1 cellular context compared by ENCODE assay signal in the genomic region with DNA sequence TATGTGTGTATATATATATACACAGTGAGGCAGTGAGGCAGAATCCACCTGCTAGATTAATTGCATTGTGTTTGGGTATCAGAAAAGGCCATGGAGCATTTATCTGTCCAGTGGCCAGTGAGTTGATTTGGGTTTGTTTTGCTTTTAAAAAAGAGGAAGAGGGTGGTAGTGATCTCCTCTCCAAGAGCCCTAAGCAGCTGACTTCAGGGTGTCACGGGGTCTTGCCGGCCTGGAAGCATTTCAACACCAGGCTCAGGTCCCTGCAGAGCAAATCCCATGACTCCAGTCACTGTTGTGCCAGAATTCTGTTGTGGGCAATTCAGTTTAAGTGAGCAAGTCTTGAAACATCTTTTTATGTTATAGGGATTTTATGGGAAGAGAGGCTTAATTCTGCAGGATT.
TF ChIP-seq lines count a peak whose summit lies in the region.

No MANE protein-coding gene starts in this region.

TF ChIP-seq in K562, 482 proteins besides CTCF, POLR2A, EP300 and RAD21 (continued from another document):
- TF ChIP-seq, protein P1, sequence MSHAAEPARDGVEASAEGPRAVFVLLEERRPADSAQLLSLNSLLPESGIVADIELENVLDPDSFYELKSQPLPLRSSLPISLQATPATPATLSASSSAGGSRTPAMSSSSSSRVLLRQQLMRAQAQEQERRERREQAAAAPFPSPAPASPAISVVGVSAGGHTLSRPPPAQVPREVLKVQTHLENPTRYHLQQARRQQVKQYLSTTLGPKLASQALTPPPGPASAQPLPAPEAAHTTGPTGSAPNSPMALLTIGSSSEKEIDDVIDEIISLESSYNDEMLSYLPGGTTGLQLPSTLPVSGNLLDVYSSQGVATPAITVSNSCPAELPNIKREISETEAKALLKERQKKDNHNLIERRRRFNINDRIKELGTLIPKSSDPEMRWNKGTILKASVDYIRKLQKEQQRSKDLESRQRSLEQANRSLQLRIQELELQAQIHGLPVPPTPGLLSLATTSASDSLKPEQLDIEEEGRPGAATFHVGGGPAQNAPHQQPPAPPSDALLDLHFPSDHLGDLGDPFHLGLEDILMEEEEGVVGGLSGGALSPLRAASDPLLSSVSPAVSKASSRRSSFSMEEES (CRISPR knock-in tag; IDR thresholded peaks at IDR 0.05), result peak; percentile 58
- no peak for TF ChIP-seq CBX2 (IDR thresholded peaks at IDR 0.05; ENCODE audit: insufficient read depth, low read length, poor library complexity, severe bottlenecking)
- TF ChIP-seq NR2C1 (IDR thresholded peaks at IDR 0.05), result no peak
- 0 out of 2 replicates have a peak, but pooled peaks have one; percentile 24 for TF ChIP-seq NR2C1 (tag; IDR thresholded peaks at IDR 0.05)
- TF ChIP-seq ZNF586 (CRISPR knock-in tag; conservative IDR thresholded peaks at IDR 0.05), result no peak
- TF ChIP-seq KLF6 (CRISPR knock-in tag; IDR thresholded peaks at IDR 0.05; ENCODE audit: borderline replicate concordance), result no peak
- no peak for TF ChIP-seq SP2 (IDR thresholded peaks at IDR 0.05; ENCODE audit: extremely low read depth, low read depth, low read length, poor library complexity, severe bottlenecking)
- TF ChIP-seq POLR3A (IDR thresholded peaks at IDR 0.05; ENCODE audit: borderline replicate concordance, extremely low read depth, insufficient read depth, insufficient read length), result no peak
- no peak for TF ChIP-seq NR2C2 (CRISPR knock-in tag; IDR thresholded peaks at IDR 0.05)
- TF ChIP-seq NR2C2 (tag; IDR thresholded peaks at IDR 0.05), result peak; percentile 85
- TF ChIP-seq PRPF4 (IDR thresholded peaks at IDR 0.05; ENCODE audit: insufficient read depth, low read depth, low read length, poor library complexity, severe bottlenecking), result no peak
- no peak for TF ChIP-seq SRSF9 (IDR thresholded peaks at IDR 0.05; ENCODE audit: borderline replicate concordance, low read depth, low read length)
- no peak for TF ChIP-seq HDGF (IDR thresholded peaks at IDR 0.05)
- TF ChIP-seq ZNF311 (CRISPR knock-in tag; IDR thresholded peaks at IDR 0.05), result no peak
- peak; percentile 6; the same call in 1 of the 2 replicates for TF ChIP-seq BHLHE40 (IDR thresholded peaks at IDR 0.05; ENCODE audit: low read length)
- TF ChIP-seq, protein P2, sequence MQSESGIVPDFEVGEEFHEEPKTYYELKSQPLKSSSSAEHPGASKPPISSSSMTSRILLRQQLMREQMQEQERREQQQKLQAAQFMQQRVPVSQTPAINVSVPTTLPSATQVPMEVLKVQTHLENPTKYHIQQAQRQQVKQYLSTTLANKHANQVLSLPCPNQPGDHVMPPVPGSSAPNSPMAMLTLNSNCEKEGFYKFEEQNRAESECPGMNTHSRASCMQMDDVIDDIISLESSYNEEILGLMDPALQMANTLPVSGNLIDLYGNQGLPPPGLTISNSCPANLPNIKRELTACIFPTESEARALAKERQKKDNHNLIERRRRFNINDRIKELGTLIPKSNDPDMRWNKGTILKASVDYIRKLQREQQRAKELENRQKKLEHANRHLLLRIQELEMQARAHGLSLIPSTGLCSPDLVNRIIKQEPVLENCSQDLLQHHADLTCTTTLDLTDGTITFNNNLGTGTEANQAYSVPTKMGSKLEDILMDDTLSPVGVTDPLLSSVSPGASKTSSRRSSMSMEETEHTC (IDR thresholded peaks at IDR 0.05), result peak; percentile 61
- peak; percentile 70; the same call in 1 of the 2 replicates for TF ChIP-seq ZNF766 (CRISPR knock-in tag; conservative IDR thresholded peaks at IDR 0.05)
- TF ChIP-seq MAZ (CRISPR knock-in tag; conservative IDR thresholded peaks at IDR 0.05 in 1 of 2, IDR thresholded peaks at IDR 0.05 in 1 of 2), result no peak
- TF ChIP-seq ZNF384 (IDR thresholded peaks at IDR 0.05; ENCODE audit: low read depth, low read length), result no peak
